14 cellular contexts compared by ENCODE assay signal in the genomic region with DNA sequence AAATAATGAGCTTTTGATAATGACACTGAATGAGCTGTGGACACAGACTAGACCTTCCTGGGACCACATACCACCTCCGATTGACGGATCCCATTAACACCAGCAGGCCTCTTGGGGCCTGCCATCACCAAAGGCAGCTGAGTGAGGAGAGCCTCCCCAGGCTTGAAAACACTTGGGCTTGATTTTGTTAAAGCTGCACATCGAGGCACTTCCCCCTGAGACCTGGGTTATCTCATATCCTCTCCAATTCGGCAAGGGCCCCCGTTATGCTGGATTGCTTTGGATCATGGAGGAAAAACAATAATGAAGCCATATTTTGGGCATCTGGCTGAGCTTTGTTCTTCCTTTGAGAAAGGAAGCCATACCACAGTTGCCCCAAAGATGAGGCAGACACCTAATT.
DNase-seq lines count a peak whose midpoint lies in the region; ATAC-seq and TF ChIP-seq lines count a peak whose summit lies in the region.
"Had no signal": no experiment of that assay in that cellular context is flagged by ENCODE, and none has a peak within 500 bp of the region (broad histone marks: within the 10 kb centered on the region; RNA-seq: fewer than 3 reads in every experiment).

No MANE protein-coding gene starts in this region.

- TF ChIP-seq CTCF in OCI-LY3 (IDR thresholded peaks at IDR 0.05; ENCODE audit: low read depth, low read length): no peak
- TF ChIP-seq CTCF in gastrocnemius medialis (IDR thresholded peaks at IDR 0.05 in 4 of 5, conservative IDR thresholded peaks at IDR 0.05 in 1 of 5): no peak
- no peak for TF ChIP-seq CTCF in left lung (IDR thresholded peaks at IDR 0.05)

- H3K4me3 ChIP-seq in BLaER1 treated with 17β-estradiol and CSF1 and Interleukin-3, amounts not matched to agents 10 nM and 100 nM: no peak overlapping the region
- H3K4me3 ChIP-seq in OCI-LY3 (ENCODE audit: low read length): peak overlapping the region; percentile 73
- H3K4me3 ChIP-seq in gastrocnemius medialis: no peak overlapping the region
- no peak overlapping the region for H3K4me3 ChIP-seq in left lung
- H3K4me3 ChIP-seq: GM23248, K562 had no signal

- in situ Hi-C loops in gastrocnemius medialis (cut with MboI; ENCODE audit: low sequenced_read_pairs in 4 of 4): no loop called here

- TF ChIP-seq POLR2A in gastrocnemius medialis (IDR thresholded peaks at IDR 0.05): no peak

- no peaks in the 10 kb centered on the region for H3K36me3 ChIP-seq in BLaER1 treated with 17β-estradiol and CSF1 and Interleukin-3, amounts not matched to agents 10 nM and 100 nM
- H3K36me3 ChIP-seq in OCI-LY3 (replicated peaks; ENCODE audit: low read depth, low read length): peaks cover 5% of the 10 kb centered on the region
- no peaks in the 10 kb centered on the region for H3K36me3 ChIP-seq in gastrocnemius medialis
- no peaks in the 10 kb centered on the region for H3K36me3 ChIP-seq in left lung

- H3K4me1 ChIP-seq in BLaER1 treated with 17β-estradiol and CSF1 and Interleukin-3, amounts not matched to agents 10 nM and 100 nM: peaks cover 22 to 33% (median 26%) of the 10 kb centered on the region in 10 experiments
- H3K4me1 ChIP-seq in OCI-LY3 (ENCODE audit: low read length) (peaks cover 68% of the 10 kb centered on the region), gastrocnemius medialis (no peaks in the 10 kb centered on the region), left lung (no peaks in the 10 kb centered on the region)

- DNase-seq in iPS-NIHi7 (ENCODE audit: extremely low spot score) (peak; percentile 4), posterior cingulate gyrus (no peak), gastrocnemius medialis (no peak), left lung (no peak), HUDEP-2 (lab: John Stamatoyannopoulos, UW; ENCODE audit: unreplicated experiment in 76 of 76) (no peak)
- DNase-seq: C1 segment of cervical spinal cord; CD4-positive, alpha-beta T cell; DMS79; GM23248 had no signal

- H3K9me3 ChIP-seq in BLaER1 treated with 17β-estradiol and CSF1 and Interleukin-3, amounts not matched to agents 10 nM and 100 nM (replicated peaks in 1 of 11): no peaks in the 10 kb centered on the region; a peak in 1 of 22 replicates
- 0 out of 2 replicates have a peak, but pooled peaks cover 3% of the 10 kb centered on the region for H3K9me3 ChIP-seq in OCI-LY3 (ENCODE audit: insufficient read depth, low read length)
- no peaks in the 10 kb centered on the region for H3K9me3 ChIP-seq in gastrocnemius medialis
- H3K9me3 ChIP-seq in left lung: no peaks in the 10 kb centered on the region

- peaks cover 0 to 10% (median 0%) of the 10 kb centered on the region in 11 experiments; a peak in 2 of 22 replicates for H4K20me1 ChIP-seq in BLaER1 treated with 17β-estradiol and CSF1 and Interleukin-3, amounts not matched to agents 10 nM and 100 nM
- no peaks in the 10 kb centered on the region for H4K20me1 ChIP-seq in OCI-LY3 (ENCODE audit: insufficient read depth, low read length)

- H3K27ac ChIP-seq in BLaER1 treated with 17β-estradiol and CSF1 and Interleukin-3, amounts not matched to agents 10 nM and 100 nM: peak overlapping the region in 2 of 11 experiments; percentile 4 to 11; a peak in 1 of 22 replicates
- H3K27ac ChIP-seq in OCI-LY3 (ENCODE audit: low read length) (peak overlapping the region; percentile 100), gastrocnemius medialis (no peak overlapping the region), left lung (no peak overlapping the region)
- H3K27ac ChIP-seq: GM23248, HL-60 had no signal

- H3K4me2 ChIP-seq in BLaER1 treated with 17β-estradiol and CSF1 and Interleukin-3, amounts not matched to agents 10 nM and 100 nM: peak overlapping the region; percentile 63 to 84 (median 75)
- H3K4me2 ChIP-seq in OCI-LY3 (ENCODE audit: low read length): peak overlapping the region; percentile 98

- no peaks in the 10 kb centered on the region for H3K79me2 ChIP-seq in OCI-LY3 (ENCODE audit: low read length)

- H2AFZ ChIP-seq in OCI-LY3 (ENCODE audit: low read depth, low read length): no peak overlapping the region
- H2AFZ ChIP-seq: GM23248 had no signal

- H3K9ac ChIP-seq in BLaER1 treated with 17β-estradiol and CSF1 and Interleukin-3, amounts not matched to agents 10 nM and 100 nM: 0 out of 22 replicates have a peak overlapping the region, but pooled peaks of 1 of the 11 experiments have one; percentile 21
- peak overlapping the region; percentile 97 for H3K9ac ChIP-seq in OCI-LY3 (ENCODE audit: low read length)
- H3K9ac ChIP-seq: GM23248 had no signal

- ATAC-seq in gastrocnemius medialis (no peak), left lung (no peak)
- ATAC-seq: HCT116, K562 had no signal

- intact Hi-C loops in posterior cingulate gyrus (cut with DNase I) (no loop called here), gastrocnemius medialis (cut with DNase I; ENCODE audit: low total_unique reads) (no loop called here), left lung (cut with DNase I) (no loop called here)

- H3K27me3 ChIP-seq in BLaER1 treated with 17β-estradiol and CSF1 and Interleukin-3, amounts not matched to agents 10 nM and 100 nM: no peaks in the 10 kb centered on the region
- H3K27me3 ChIP-seq in OCI-LY3 (ENCODE audit: low read depth, low read length): no peaks in the 10 kb centered on the region
- no peaks in the 10 kb centered on the region for H3K27me3 ChIP-seq in gastrocnemius medialis
- no peaks in the 10 kb centered on the region for H3K27me3 ChIP-seq in left lung
